ENCODE assay signal across 1 cellular context in genomic region chr4:48780867-48781219, GRCh38.
A peak's percentile ranks its signal among the peaks of the same experiment; 100 is the strongest.
TF ChIP-seq lines count a peak whose summit lies in the region.

No MANE protein-coding gene starts in this region.

TF ChIP-seq in GM12878, 131 proteins besides CTCF, POLR2A, EP300 and RAD21 (continued from another document):
- TF ChIP-seq SKIL (IDR thresholded peaks at IDR 0.05; ENCODE audit: low read depth, poor library complexity, severe bottlenecking) (no peak), BACH1 (IDR thresholded peaks at IDR 0.05; ENCODE audit: borderline replicate concordance) (no peak), KAT2A (conservative IDR thresholded peaks at IDR 0.05; ENCODE audit: control insufficient read depth, low read depth, low read length) (no peak), ZNF217 (IDR thresholded peaks at IDR 0.05) (no peak), RBBP5 (conservative IDR thresholded peaks at IDR 0.05) (no peak), JUNB (IDR thresholded peaks at IDR 0.05) (no peak; the same call in 1 of the 2 replicates), BMI1 (IDR thresholded peaks at IDR 0.05; ENCODE audit: borderline replicate concordance) (peak; percentile 37; the same call in 1 of the 2 replicates), IRF3 (IDR thresholded peaks at IDR 0.05) (no peak), MTA2 (IDR thresholded peaks at IDR 0.05; ENCODE audit: low read depth) (0 out of 2 replicates have a peak, but pooled peaks have one; percentile 31), NFIC (IDR thresholded peaks at IDR 0.05; ENCODE audit: low read depth, low read length) (peak; percentile 44; the same call in 1 of the 2 replicates), NFXL1 (IDR thresholded peaks at IDR 0.05; ENCODE audit: borderline replicate concordance) (no peak), RUNX3 (IDR thresholded peaks at IDR 0.05; ENCODE audit: low read length) (no peak), WRNIP1 (IDR thresholded peaks at IDR 0.05; ENCODE audit: borderline replicate concordance, low read depth, low read length) (no peak), E2F8 (IDR thresholded peaks at IDR 0.05; ENCODE audit: low read depth, partially characterized antibody) (no peak), ELK1 (IDR thresholded peaks at IDR 0.05; ENCODE audit: low read depth, low read length) (no peak), DPF2 (IDR thresholded peaks at IDR 0.05) (no peak), ZNF687 (IDR thresholded peaks at IDR 0.05) (0 out of 2 replicates have a peak, but pooled peaks have one; percentile 16), NKRF (conservative IDR thresholded peaks at IDR 0.05) (no peak; the same call in 1 of the 2 replicates), EZH2 (IDR thresholded peaks at IDR 0.05; ENCODE audit: borderline replicate concordance, control insufficient read depth, low read depth, low read length) (no peak), SMARCA5 (IDR thresholded peaks at IDR 0.05) (no peak), USF2 (IDR thresholded peaks at IDR 0.05; ENCODE audit: borderline replicate concordance, low read depth, low read length) (no peak), SRF (IDR thresholded peaks at IDR 0.05; ENCODE audit: low read depth in 2 of 2, low read length in 2 of 2) (no peak), SREBF1 (IDR thresholded peaks at IDR 0.05; ENCODE audit: low read length) (no peak), RELB (IDR thresholded peaks at IDR 0.05; ENCODE audit: low read depth) (no peak), ZBED1 (IDR thresholded peaks at IDR 0.05; ENCODE audit: borderline replicate concordance) (no peak), TCF12 (IDR thresholded peaks at IDR 0.05; ENCODE audit: low read depth, low read length) (no peak), JUND (IDR thresholded peaks at IDR 0.05; ENCODE audit: low read depth, low read length) (no peak), POLR2AphosphoS2 (IDR thresholded peaks at IDR 0.05; ENCODE audit: low read depth, low read length) (no peak), ZBTB11 (CRISPR knock-in tag; IDR thresholded peaks at IDR 0.05) (no peak), TBL1XR1 (IDR thresholded peaks at IDR 0.05; ENCODE audit: low read depth, low read length) (no peak), CREM (IDR thresholded peaks at IDR 0.05; ENCODE audit: low read depth) (0 out of 2 replicates have a peak, but pooled peaks have one; percentile 3), CBFB (IDR thresholded peaks at IDR 0.05; ENCODE audit: low read depth) (no peak), ESRRA (IDR thresholded peaks at IDR 0.05; ENCODE audit: low read length) (no peak), ZNF24 (IDR thresholded peaks at IDR 0.05) (no peak), CREB1 (IDR thresholded peaks at IDR 0.05; ENCODE audit: low read depth) (peak; percentile 42; the same call in 1 of the 2 replicates), MTA3 (IDR thresholded peaks at IDR 0.05; ENCODE audit: borderline replicate concordance, low read length) (peak; percentile 82), PAX5 (IDR thresholded peaks at IDR 0.05; ENCODE audit: borderline replicate concordance, low read depth, low read length) (no peak)
